ENCODE assay signal across 16 cellular contexts in genomic region chr18:71426441-71426840, GRCh38.
"Had no signal": no experiment of that assay in that cellular context is flagged by ENCODE, and none has a peak within 500 bp of the region (broad histone marks: within the 10 kb centered on the region; RNA-seq: fewer than 3 reads in every experiment).

No MANE protein-coding gene starts in this region.

- H3K36me3 Mint-ChIP-seq: activated naive CD4-positive, alpha-beta T cell treated with anti-CD3 and anti-CD28 coated beads, Interleukin-2, amount 50 U/mL, for 72 hours had no signal

- H3K9me3 ChIP-seq: ovary, sigmoid colon, testis had no signal

- FAIRE-seq: islet of Langerhans had no signal

- H3K27me3 Mint-ChIP-seq: activated CD4-positive, alpha-beta memory T cell treated with anti-CD3 and anti-CD28 coated beads, Interleukin-2, amount 10 ng/mL, durations not matched to agents 7 days and 5 days; effector memory CD8-positive, alpha-beta T cell had no signal

- H3K4me1 ChIP-seq: sigmoid colon, stomach, testis had no signal

- H3K27ac Mint-ChIP-seq: activated CD4-positive, alpha-beta memory T cell treated with anti-CD3 and anti-CD28 coated beads, Interleukin-2, amount 10 ng/mL, durations not matched to agents 7 days and 5 days; activated naive CD4-positive, alpha-beta T cell treated with anti-CD3 and anti-CD28 coated beads, Interleukin-2, amount 50 U/mL, for 72 hours; activated T-cell treated with anti-CD3 and anti-CD28 coated beads, Interleukin-2, amount 50 U/mL, for 72 hours; effector memory CD8-positive, alpha-beta T cell had no signal

- ATAC-seq: activated naive CD4-positive, alpha-beta T cell treated with anti-CD3 and anti-CD28 coated beads, Interleukin-2, amount 50 U/mL, for 72 hours; activated T-cell treated with anti-CD3 and anti-CD28 coated beads, Interleukin-2, amount 50 U/mL, for 72 hours; effector memory CD8-positive, alpha-beta T cell had no signal

- H3K4me3 ChIP-seq: lung, ovary, sigmoid colon, stomach, testis had no signal

- H3K36me3 ChIP-seq: ovary, sigmoid colon, stomach, WERI-Rb-1 had no signal

- H3K27ac ChIP-seq: ovary, sigmoid colon, stomach, testis, WERI-Rb-1 had no signal

- H3K27me3 ChIP-seq: ovary, sigmoid colon, stomach, testis had no signal

- H3K9me3 Mint-ChIP-seq: activated naive CD4-positive, alpha-beta T cell treated with anti-CD3 and anti-CD28 coated beads, Interleukin-2, amount 50 U/mL, for 72 hours had no signal

- H3K4me1 Mint-ChIP-seq: activated CD4-positive, alpha-beta memory T cell treated with anti-CD3 and anti-CD28 coated beads, Interleukin-2, amount 10 ng/mL, durations not matched to agents 7 days and 5 days had no signal

- H3K4me3 Mint-ChIP-seq: activated CD4-positive, alpha-beta memory T cell treated with anti-CD3 and anti-CD28 coated beads, Interleukin-2, amount 10 ng/mL, durations not matched to agents 7 days and 5 days; activated T-cell treated with anti-CD3 and anti-CD28 coated beads, Interleukin-2, amount 50 U/mL, for 72 hours; effector memory CD8-positive, alpha-beta T cell had no signal

- DNase-seq: activated CD4-positive, alpha-beta memory T cell treated with anti-CD3 and anti-CD28 coated beads, Interleukin-2, amount 10 ng/mL, durations not matched to agents 7 days and 5 days; activated CD8-positive, alpha-beta memory T cell treated with anti-CD3 and anti-CD28 coated beads, Interleukin-2, amount 50 U/mL, for 4 hours; activated gamma-delta T cell; activated T-cell treated with anti-CD3 and anti-CD28 coated beads, Interleukin-2, amount 50 U/mL, for 72 hours; central memory CD4-positive, alpha-beta T cell; effector memory CD8-positive, alpha-beta T cell; midbrain; ovary; sigmoid colon; stimulated activated CD4-positive, alpha-beta T cell treated with anti-CD3 and anti-CD28 coated beads, Interleukin-2, amount 100 ng/mL, for 24 hours; stomach; testis; WERI-Rb-1 had no signal
